ENCODE assay signal across 26 cellular contexts in genomic region chr6:54891536-54891935, GRCh38. TPM values are rescaled to one million over a fixed set of nuclear protein-coding genes. Genes with fewer than 3 reads are reported as not detected.
"Had no signal": no experiment of that assay in that cellular context is flagged by ENCODE, and none has a peak within 500 bp of the region (broad histone marks: within the 10 kb centered on the region; RNA-seq: fewer than 3 reads in every experiment).

No MANE protein-coding gene starts in this region.

- DNase-seq: dorsolateral prefrontal cortex; effector CD4-positive, alpha-beta T cell; foreskin melanocyte; hypothalamus; immature natural killer cell; islet precursor cell; mesenchymal stem cell; naive thymus-derived CD8-positive, alpha-beta T cell; nephron progenitor cell; occipital lobe; ovary; posterior cingulate gyrus; psoas muscle; right cardiac atrium; sigmoid colon; stimulated activated CD4-positive, alpha-beta T cell treated with anti-CD3 and anti-CD28 coated beads, Interleukin-4, amount 100 ng/mL, for 4 hours; stimulated activated naive CD8-positive, alpha-beta T cell treated with anti-CD3 and anti-CD28 coated beads, Interleukin-15, Interleukin-2, amounts not matched to agents 100 U/mL and 50 U/mL, for 24 hours; substantia nigra; testis; tibial artery had no signal

- H3K4me3 ChIP-seq: dorsolateral prefrontal cortex, esophagus muscularis mucosa, lung, ovary, psoas muscle, sigmoid colon, testis, tibial artery had no signal

- ATAC-seq: left lobe of liver; naive thymus-derived CD8-positive, alpha-beta T cell; psoas muscle; right cardiac atrium; stimulated activated memory B cell treated with anti-CD40 and anti-IgM and Interleukin-4, amounts not matched to agents 10 μg/mL and 1 μg/mL and 100 μg/mL, for 72 hours; stimulated activated naive CD8-positive, alpha-beta T cell treated with anti-CD3 and anti-CD28 coated beads, Interleukin-15, Interleukin-2, amounts not matched to agents 100 U/mL and 50 U/mL, for 24 hours had no signal

RNA-seq across cellular contexts. Expression of gene FAM83B, which starts 45.0 kb away (rescaled TPM):
- total RNA-seq: myocyte; naive thymus-derived CD8-positive, alpha-beta T cell; skeletal muscle tissue had no signal
